Comparison of ENCODE assay signal across 8 cellular contexts in the genomic region with DNA sequence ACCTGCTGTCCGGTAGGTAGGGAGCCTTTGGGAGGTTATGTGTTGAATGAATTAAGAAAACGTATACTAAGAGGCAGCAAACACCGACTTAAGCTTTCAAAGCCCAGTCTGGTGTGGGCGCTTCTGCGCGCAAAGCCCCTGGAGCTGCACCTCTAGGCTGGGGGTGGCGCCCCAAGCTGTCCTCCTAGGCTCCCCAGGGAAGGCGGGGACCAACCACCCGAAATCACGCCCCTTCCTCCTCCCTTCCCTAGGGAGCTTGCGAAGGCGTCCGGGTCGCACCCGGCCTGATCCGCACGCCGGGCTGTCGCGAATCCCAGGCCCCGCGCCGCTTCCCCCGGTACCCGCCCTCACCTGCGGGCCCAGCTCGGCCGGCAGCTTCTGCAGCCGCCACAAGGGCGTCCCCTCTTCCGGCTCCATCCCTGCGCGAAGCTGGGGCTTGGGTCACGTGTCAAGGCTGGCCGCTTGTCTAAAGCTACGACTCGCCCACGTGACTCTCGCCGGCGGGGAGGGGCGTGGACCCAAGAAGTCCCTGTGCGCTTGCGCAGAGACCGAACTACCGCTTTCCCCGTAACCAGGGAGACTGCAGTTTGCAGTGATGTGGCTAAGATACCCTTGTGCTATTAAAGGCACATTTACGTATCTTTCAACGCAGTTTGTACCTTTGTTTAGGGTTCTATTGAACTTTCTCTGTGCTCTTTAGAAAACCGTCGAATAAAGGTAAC. TPM values are rescaled to one million over a fixed set of nuclear protein-coding genes. Genes with fewer than 3 reads are reported as not detected.
DNase-seq lines count a peak whose midpoint lies in the region; ATAC-seq and TF ChIP-seq lines count a peak whose summit lies in the region.

Gene COMMD8, minus strand, starts transcription at position 468 of the 722 bp plus-strand sequence. Its CDS starts 51 bp downstream, at position 417.

- no peaks in the 10 kb centered on the region for H3K27me3 ChIP-seq in ovary
- H3K27me3 ChIP-seq in thyroid gland = no peaks in the 10 kb centered on the region

- TF ChIP-seq POLR2A in ovary (IDR thresholded peaks at IDR 0.05) = peak; percentile 51
- peak in 1 of 2 donors; percentile 78 for TF ChIP-seq POLR2A in thyroid gland (IDR thresholded peaks at IDR 0.05)

- TF ChIP-seq EP300 in ovary (IDR thresholded peaks at IDR 0.05) = no peak

- peak; percentile 96 to 99 (median 98) for DNase-seq in NCI-H1417 (lab: John Stamatoyannopoulos, UW)
- DNase-seq in SW 1271 (lab: John Stamatoyannopoulos, UW) = peak; percentile 92
- DNase-seq in activated naive CD8-positive, alpha-beta T cell treated with anti-CD3 and anti-CD28 coated beads, Interleukin-2, amount 50 U/mL, for 16 hours (ENCODE audit: low read depth, low spot score) = peak; percentile 92
- DNase-seq in Right ventricle myocardium inferior (ENCODE audit: missing footprints) = peak; percentile 99
- DNase-seq in ovary = peak; percentile 95 to 97 (median 97)
- DNase-seq in thyroid gland = peak; percentile 96 to 97

- intact Hi-C loops in Right ventricle myocardium inferior (cut with DNase I) = loop anchor here (2.0 to 10.0 kb wide), 2 partner anchors 21 to 451 kb away; partner anchors contain the start of genes ATP10D and NFXL1
- intact Hi-C loops in ovary (cut with DNase I) = no loop called here
- intact Hi-C loops in thyroid gland (cut with DNase I) = no loop called here

- H3K36me3 ChIP-seq in ovary = no peaks in the 10 kb centered on the region
- H3K36me3 ChIP-seq in thyroid gland = no peaks in the 10 kb centered on the region

- peak; percentile 33; the same call in 1 of the 2 replicates for TF ChIP-seq CTCF in GM12874 (IDR thresholded peaks at IDR 0.05; ENCODE audit: insufficient read depth, low read depth, low read length)
- peak; percentile 17 to 71 (median 61) for TF ChIP-seq CTCF in ovary (IDR thresholded peaks at IDR 0.05)
- TF ChIP-seq CTCF in thyroid gland (IDR thresholded peaks at IDR 0.05) = peak in 4 of 6 experiments; percentile 23 to 48 (median 40)

- WGBS in ovary, 3 donors = 0 to 1% (median 0%) methylated on average over 51 of the region's 51 CpGs
- 0% methylated on average over 21 to 23 of the region's 51 CpGs for WGBS in thyroid gland, 2 donors

- peak within 1 kb of the TSS; percentile 69 for H3K4me3 ChIP-seq in ovary
- peak within 1 kb of the TSS; percentile 34 to 60 (median 53) for H3K4me3 ChIP-seq in thyroid gland (replicated peaks in 1 of 3)

- H3K9me3 ChIP-seq in ovary = no peaks in the 10 kb centered on the region
- no peaks in the 10 kb centered on the region for H3K9me3 ChIP-seq in thyroid gland

- H3K27ac ChIP-seq in ovary (peak within 1 kb of the TSS; percentile 59 to 73), thyroid gland (peak within 1 kb of the TSS; percentile 34 to 91 (median 79))

- H3K4me1 ChIP-seq in ovary (ENCODE audit: insufficient read depth) (no peaks in the 10 kb centered on the region), thyroid gland (peaks cover 0 to 9% of the 10 kb centered on the region in 2 donors)

- ATAC-seq in HG02763 (IDR thresholded peaks at IDR 0.05; ENCODE audit: unreplicated experiment) (peak; percentile 91), Right ventricle myocardium inferior (peak; percentile 99)

RNA-seq across cellular contexts. Expression of gene COMMD8, which starts in this region (rescaled TPM):
- 17.2 TPM for total RNA-seq in Right ventricle myocardium inferior
- total RNA-seq in ovary = 10 to 100 TPM in 5 of 7 donors, 1 to 10 TPM in 2; 6.5 to 13.2 (median 11.0) TPM
- polyA plus RNA-seq in ovary = 10 to 100 TPM in 1 of 2 donors, 1 to 10 TPM in 1; 8.9 to 10.7 TPM
- total RNA-seq in thyroid gland = 10 to 100 TPM; 19.8 to 34.2 (median 28.5) TPM

Comparison
In these comparisons a context has a peak if more than half of its experiments do, and no peak if none do; other contexts are left out.
1. Peak in every context shown above with its lines: DNase-seq, ATAC-seq, H3K4me3 ChIP-seq and H3K27ac ChIP-seq.